11 cellular contexts compared by ENCODE assay signal in genomic region chr6:13014551-13015378, GRCh38.
DNase-seq lines count a peak whose midpoint lies in the region; ATAC-seq, FAIRE-seq and TF ChIP-seq lines count a peak whose summit lies in the region.
"Had no signal": no experiment of that assay in that cellular context is flagged by ENCODE, and none has a peak within 500 bp of the region (broad histone marks: within the 10 kb centered on the region; RNA-seq: fewer than 3 reads in every experiment).

No MANE protein-coding gene starts in this region.

- H3F3A ChIP-seq in GM23338 (replicated peaks; ENCODE audit: low read depth), result 0 out of 2 replicates have a peak, but pooled peaks cover 9% of the 10 kb centered on the region

- H3K9me3 Mint-ChIP-seq in GM23338, result no peaks in the 10 kb centered on the region; the same call in 2 of the 3 replicates
- no peaks in the 10 kb centered on the region for H3K9me3 Mint-ChIP-seq in astrocyte (ENCODE audit: unreplicated experiment)

- H3K4me3 Mint-ChIP-seq in GM23338, result peak overlapping the region; percentile 89
- H3K4me3 Mint-ChIP-seq in astrocyte (ENCODE audit: unreplicated experiment), result peak overlapping the region; percentile 79

- peaks cover 21% of the 10 kb centered on the region for H3K4me1 ChIP-seq in GM23338 (ENCODE audit: insufficient read depth)
- no peaks in the 10 kb centered on the region for H3K4me1 ChIP-seq in astrocyte (ENCODE audit: insufficient read depth, low read length)
- peaks cover 0 to 7% of the 10 kb centered on the region in 2 donors for H3K4me1 ChIP-seq in gastrocnemius medialis
- H3K4me1 ChIP-seq: SJSA1 had no signal

- no peak for FAIRE-seq in astrocyte (lab: Jason Lieb, UNC)

- DNase-seq in GM23338 (ENCODE audit: low spot score) (peak; percentile 83), astrocyte (ENCODE audit: low read depth) (peak; percentile 3), gastrocnemius medialis (no peak), activated gamma-delta T cell treated with Interleukin-2 at 50 U/mL for 16 hours (no peak), RPMI8226 (no peak)
- DNase-seq: stimulated activated CD4-positive, alpha-beta T cell treated with anti-CD3 and anti-CD28 coated beads, Interleukin-1b, Interleukin-23, amount 100 ng/mL, for 48 hours had no signal

- no peak overlapping the region for H3K27ac Mint-ChIP-seq in GM23338
- H3K27ac Mint-ChIP-seq in astrocyte (ENCODE audit: unreplicated experiment), result no peak overlapping the region

- H3K79me2 ChIP-seq in GM23338 (replicated peaks; ENCODE audit: insufficient read depth), result no peaks in the 10 kb centered on the region
- no peaks in the 10 kb centered on the region for H3K79me2 ChIP-seq in astrocyte (ENCODE audit: insufficient read depth, low read length)

- no peaks in the 10 kb centered on the region for H3K9me2 ChIP-seq in GM23338 (ENCODE audit: insufficient read depth)

- TF ChIP-seq CTCF in GM23338 (conservative IDR thresholded peaks at IDR 0.05; ENCODE audit: low read depth in 2 of 2) (no peak), astrocyte (IDR thresholded peaks at IDR 0.05; ENCODE audit: insufficient read depth, low read depth, low read length) (no peak), gastrocnemius medialis (IDR thresholded peaks at IDR 0.05 in 4 of 5, conservative IDR thresholded peaks at IDR 0.05 in 1 of 5) (no peak)

- H3K4me1 Mint-ChIP-seq in GM23338 (peaks cover 33% of the 10 kb centered on the region), astrocyte (ENCODE audit: low read depth, unreplicated experiment) (peaks cover 2% of the 10 kb centered on the region)

- H3K4me3 ChIP-seq in GM23338 (peak overlapping the region; percentile 79), astrocyte (ENCODE audit: insufficient read depth, low read depth, low read length) (peak overlapping the region; percentile 42), iPS-11a (ENCODE audit: low read depth, low read length) (peak overlapping the region; percentile 35), gastrocnemius medialis (peak overlapping the region; percentile 45 to 57 (median 54))
- H3K4me3 ChIP-seq: SJSA1 had no signal

- intact Hi-C loops in gastrocnemius medialis (cut with DNase I; ENCODE audit: low total_unique reads), result no loop called here

- no peak overlapping the region for H3K9ac ChIP-seq in astrocyte (ENCODE audit: low read length)
- H3K9ac ChIP-seq: KMS-11 had no signal

- H3K4me2 ChIP-seq in GM23338 (peak overlapping the region; percentile 92), astrocyte (ENCODE audit: low read length) (peak overlapping the region; percentile 87)
- H3K4me2 ChIP-seq: KMS-11 had no signal

- in situ Hi-C loops in gastrocnemius medialis (cut with MboI; ENCODE audit: low sequenced_read_pairs in 4 of 4), result no loop called here

- ATAC-seq in GM23338, result peak; percentile 80
- no peak for ATAC-seq in gastrocnemius medialis
- no peak for ATAC-seq in GM21717 (IDR thresholded peaks at IDR 0.05; ENCODE audit: unreplicated experiment)
- ATAC-seq in HG02571 (IDR thresholded peaks at IDR 0.05; ENCODE audit: unreplicated experiment), result no peak

- H3K36me3 Mint-ChIP-seq in GM23338 (ENCODE audit: low read depth) (no peaks in the 10 kb centered on the region), astrocyte (ENCODE audit: low read depth, unreplicated experiment) (no peaks in the 10 kb centered on the region)

- H3K9me3 ChIP-seq in astrocyte (ENCODE audit: insufficient read depth, low read depth, low read length), result no peaks in the 10 kb centered on the region
- H3K9me3 ChIP-seq in gastrocnemius medialis, result no peaks in the 10 kb centered on the region
- H3K9me3 ChIP-seq: SJSA1 had no signal

- H4K20me1 ChIP-seq in GM23338 (replicated peaks; ENCODE audit: insufficient read depth) (peaks cover 29% of the 10 kb centered on the region; the same call in 1 of the 2 replicates), astrocyte (ENCODE audit: insufficient read depth, low read length) (no peaks in the 10 kb centered on the region)

- H3K27me3 ChIP-seq in GM23338 (ENCODE audit: insufficient read depth), result peaks cover 57% of the 10 kb centered on the region
- H3K27me3 ChIP-seq in astrocyte (ENCODE audit: insufficient read depth, low read length), result peaks cover 49% of the 10 kb centered on the region
- H3K27me3 ChIP-seq in gastrocnemius medialis, result peaks cover 22 to 30% (median 27%) of the 10 kb centered on the region in 3 donors

- H2AFZ ChIP-seq in GM23338, result peak overlapping the region; percentile 85
- H2AFZ ChIP-seq in astrocyte (ENCODE audit: low read depth, low read length), result no peak overlapping the region

- H3K27ac ChIP-seq in GM23338 (ENCODE audit: low read depth) (no peak overlapping the region), astrocyte (ENCODE audit: low read depth, low read length) (no peak overlapping the region), gastrocnemius medialis (peak overlapping the region in 2 of 4 donors; percentile 10 to 20)
- H3K27ac ChIP-seq: KMS-11, SJSA1 had no signal

- no peak for TF ChIP-seq POLR2A in gastrocnemius medialis (IDR thresholded peaks at IDR 0.05)

- peaks cover 38% of the 10 kb centered on the region for H3K27me3 Mint-ChIP-seq in GM23338 (ENCODE audit: insufficient read depth, low read depth, poor library complexity)
- peaks cover 52% of the 10 kb centered on the region for H3K27me3 Mint-ChIP-seq in astrocyte (ENCODE audit: low read depth, unreplicated experiment)

- H3K36me3 ChIP-seq in GM23338 (ENCODE audit: insufficient read depth), result no peaks in the 10 kb centered on the region
- H3K36me3 ChIP-seq in astrocyte (ENCODE audit: insufficient read depth, low read length), result no peaks in the 10 kb centered on the region
- no peaks in the 10 kb centered on the region for H3K36me3 ChIP-seq in gastrocnemius medialis
- H3K36me3 ChIP-seq: SJSA1 had no signal

TF ChIP-seq in GM23338, 12 proteins besides CTCF, POLR2A, EP300 and RAD21 (continues in another document):
- TF ChIP-seq REST (IDR thresholded peaks at IDR 0.05; ENCODE audit: unreplicated experiment) (no peak), CREB1 (CRISPR knock-in tag; IDR thresholded peaks at IDR 0.05; ENCODE audit: low read depth) (no peak), STAT1 (IDR thresholded peaks at IDR 0.05; ENCODE audit: unreplicated experiment) (no peak), NANOG (IDR thresholded peaks at IDR 0.05; ENCODE audit: borderline replicate concordance) (no peak), EZH2phosphoT487 (IDR thresholded peaks at IDR 0.05; ENCODE audit: unreplicated experiment) (no peak)

Comparison
In these comparisons a context has a peak if more than half of its experiments do, and no peak if none do; other contexts are left out.
1. DNase-seq: peak in GM23338 (single experiment) and astrocyte (single experiment); none in gastrocnemius medialis (0 of 2), activated gamma-delta T cell treated with Interleukin-2 at 50 U/mL for 16 hours (single experiment) and RPMI8226 (single experiment).
2. Peak in every context shown above with its lines, with median percentiles within 50 percentile points of each other: H3K4me3 ChIP-seq.